8 cellular contexts compared by ENCODE assay signal in the genomic region with DNA sequence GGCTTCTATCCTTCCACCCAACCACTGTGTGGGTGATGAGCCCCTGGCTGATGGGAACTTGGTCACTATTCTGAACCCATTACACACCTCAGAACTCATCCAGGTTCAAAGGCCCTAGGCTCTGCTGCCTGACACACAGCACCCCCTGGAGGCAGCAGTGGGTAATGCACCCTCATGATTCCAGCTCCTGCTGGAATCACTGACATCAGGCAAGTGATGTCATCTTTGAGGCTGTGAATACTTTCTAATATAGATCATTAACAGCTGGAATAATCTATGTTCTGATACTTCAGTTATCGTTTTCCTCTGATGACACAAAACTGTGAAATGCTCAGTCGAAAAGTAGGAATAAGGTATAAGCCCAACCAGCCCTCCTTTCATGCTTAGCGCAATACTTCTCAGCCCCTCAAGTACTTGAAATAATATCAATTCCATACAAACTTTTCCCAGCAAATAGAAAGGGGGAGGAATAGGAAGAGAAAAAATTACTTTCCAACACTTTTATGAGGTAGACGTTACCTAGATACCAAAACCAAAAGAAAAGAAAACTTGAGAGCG. TPM values are rescaled to one million over a fixed set of nuclear protein-coding genes. Genes with fewer than 3 reads are reported as not detected.
DNase-seq lines count a peak whose midpoint lies in the region; ATAC-seq and TF ChIP-seq lines count a peak whose summit lies in the region.

No MANE protein-coding gene starts in this region.

- no peak overlapping the region for H3K4me3 Mint-ChIP-seq in naive B cell
- no peak overlapping the region for H3K4me3 Mint-ChIP-seq in stimulated activated effector memory CD8-positive, alpha-beta T cell treated with anti-CD3 and anti-CD28 coated beads, Interleukin-12 subunit alpha, Interleukin-12 subunit beta, amount 100 ng/mL, for 72 hours

- peaks cover 4 to 14% (median 8%) of the 10 kb centered on the region in 3 donors for H3K4me1 Mint-ChIP-seq in naive B cell
- H3K4me1 Mint-ChIP-seq in stimulated activated effector memory CD8-positive, alpha-beta T cell treated with anti-CD3 and anti-CD28 coated beads, Interleukin-12 subunit alpha, Interleukin-12 subunit beta, amount 100 ng/mL, for 72 hours: no peaks in the 10 kb centered on the region

- TF ChIP-seq CTCF in epithelial cell of proximal tubule (conservative IDR thresholded peaks at IDR 0.05; ENCODE audit: low read depth, low read length): peak; percentile 99

- no peak overlapping the region for H3K4me3 ChIP-seq in epithelial cell of proximal tubule (ENCODE audit: low read depth, low read length)

- H3K27me3 Mint-ChIP-seq in naive B cell: peaks cover 24 to 40% (median 38%) of the 10 kb centered on the region in 3 donors

- peak; percentile 67 for DNase-seq in activated gamma-delta T cell treated with Interleukin-2 at 50 U/mL for 16 hours
- no peak for DNase-seq in activated gamma-delta T cell (lab: John Stamatoyannopoulos, UW)
- DNase-seq in NCI-H1092 (lab: John Stamatoyannopoulos, UW): peak; percentile 5
- peak; percentile 38 to 44 for DNase-seq in activated CD8-positive, alpha-beta memory T cell treated with anti-CD3 and anti-CD28 coated beads for 4 hours (ENCODE audit: low read depth in 2 of 2)
- DNase-seq in epithelial cell of proximal tubule (ENCODE audit: low read depth): peak; percentile 9
- DNase-seq in naive B cell: peak; percentile 29
- DNase-seq in stimulated activated effector memory CD8-positive, alpha-beta T cell treated with anti-CD3 and anti-CD28 coated beads, Interleukin-12 subunit alpha, Interleukin-12 subunit beta, amount 100 ng/mL, for 72 hours (ENCODE audit: low spot score in 2 of 2): peak; percentile 44 to 83

- H3K9me3 Mint-ChIP-seq in naive B cell: no peaks in the 10 kb centered on the region
- no peaks in the 10 kb centered on the region for H3K9me3 Mint-ChIP-seq in stimulated activated effector memory CD8-positive, alpha-beta T cell treated with anti-CD3 and anti-CD28 coated beads, Interleukin-12 subunit alpha, Interleukin-12 subunit beta, amount 100 ng/mL, for 72 hours

- no peak overlapping the region for H3K27ac Mint-ChIP-seq in naive B cell
- no peak overlapping the region for H3K27ac Mint-ChIP-seq in stimulated activated effector memory CD8-positive, alpha-beta T cell treated with anti-CD3 and anti-CD28 coated beads, Interleukin-12 subunit alpha, Interleukin-12 subunit beta, amount 100 ng/mL, for 72 hours

- no peaks in the 10 kb centered on the region for H3K36me3 Mint-ChIP-seq in naive B cell
- H3K36me3 Mint-ChIP-seq in stimulated activated effector memory CD8-positive, alpha-beta T cell treated with anti-CD3 and anti-CD28 coated beads, Interleukin-12 subunit alpha, Interleukin-12 subunit beta, amount 100 ng/mL, for 72 hours: no peaks in the 10 kb centered on the region

- ATAC-seq in naive B cell (ENCODE audit: low read depth in 2 of 2): peak in 1 of 2 donors; percentile 41
- ATAC-seq in stimulated activated effector memory CD8-positive, alpha-beta T cell treated with anti-CD3 and anti-CD28 coated beads, Interleukin-12 subunit alpha, Interleukin-12 subunit beta, amount 100 ng/mL, for 72 hours: peak; percentile 62
- ATAC-seq in HG02571 (IDR thresholded peaks at IDR 0.05; ENCODE audit: unreplicated experiment): no peak

RNA-seq across cellular contexts. Expression of a gene that starts 7.5 kb away (rescaled TPM):
- not detected in 2 replicates for total RNA-seq in epithelial cell of proximal tubule
- polyA plus RNA-seq in naive B cell (ENCODE audit: low read depth in 6 of 6): not detected

RNA-seq across cellular contexts. Expression of a gene that starts 18.4 kb away (rescaled TPM):
- not detected in 2 replicates for total RNA-seq in epithelial cell of proximal tubule
- polyA plus RNA-seq in naive B cell (ENCODE audit: low read depth in 6 of 6): not detected

RNA-seq across cellular contexts. Expression of a gene that starts 40.7 kb away (rescaled TPM):
- not detected in 2 replicates for total RNA-seq in epithelial cell of proximal tubule
- not detected for polyA plus RNA-seq in naive B cell (ENCODE audit: low read depth in 6 of 6)

RNA-seq across cellular contexts. Expression of a gene that starts 43.4 kb away (rescaled TPM):
- total RNA-seq in epithelial cell of proximal tubule: 0.63 and 2.1 TPM in 2 replicates
- polyA plus RNA-seq in naive B cell (ENCODE audit: low read depth in 6 of 6): not detected
